ENCODE assay signal across 12 cellular contexts in genomic region chr10:76113952-76114351, GRCh38.
DNase-seq lines count a peak whose midpoint lies in the region; ATAC-seq and TF ChIP-seq lines count a peak whose summit lies in the region.
"Had no signal": no experiment of that assay in that cellular context is flagged by ENCODE, and none has a peak within 500 bp of the region (broad histone marks: within the 10 kb centered on the region; RNA-seq: fewer than 3 reads in every experiment).

No MANE protein-coding gene starts in this region.

- H3K36me3 ChIP-seq in uterus: no peaks in the 10 kb centered on the region

- no peaks in the 10 kb centered on the region for H3K9me3 ChIP-seq in uterus

- H3K27me3 ChIP-seq in uterus: no peaks in the 10 kb centered on the region

- TF ChIP-seq CTCF in VCaP (conservative IDR thresholded peaks at IDR 0.05): no peak
- TF ChIP-seq CTCF in uterus (IDR thresholded peaks at IDR 0.05): no peak

- ATAC-seq in HG03432 (IDR thresholded peaks at IDR 0.05; ENCODE audit: unreplicated experiment): no peak

- no peaks in the 10 kb centered on the region for H3K4me1 ChIP-seq in uterus

- no peak overlapping the region for H3K4me3 ChIP-seq in uterus

- DNase-seq in A172 (ENCODE audit: low spot score) (peak; percentile 21), HK-2 (ENCODE audit: unreplicated experiment) (peak; percentile 16), left kidney (ENCODE audit: low read depth, low spot score) (peak; percentile 77), C1 segment of cervical spinal cord (lab: John Stamatoyannopoulos, UW) (no peak), dedifferentiated amniotic fluid mesenchymal stem cell (ENCODE audit: extremely low spot score) (no peak), uterus (no peak)
- DNase-seq: activated CD4-positive, alpha-beta T cell treated with anti-CD3 and anti-CD28 coated beads, Interleukin-2, amount 50 U/mL, for 4 hours; caudate nucleus; MM.1S; naive B cell had no signal

- intact Hi-C loops in uterus (cut with DNase I; ENCODE audit: low total_unique reads): no loop called here

- H3K27ac ChIP-seq in VCaP (peak overlapping the region; percentile 99), uterus (no peak overlapping the region)

- TF ChIP-seq POLR2A in uterus (IDR thresholded peaks at IDR 0.05): no peak

Comparison
In these comparisons a context has a peak if more than half of its experiments do, and no peak if none do; other contexts are left out.
1. DNase-seq: peak in A172 (single experiment), HK-2 (single experiment) and left kidney (single experiment); none in C1 segment of cervical spinal cord (0 of 14), dedifferentiated amniotic fluid mesenchymal stem cell (single experiment) and uterus (0 of 2).